In the genomic region with DNA sequence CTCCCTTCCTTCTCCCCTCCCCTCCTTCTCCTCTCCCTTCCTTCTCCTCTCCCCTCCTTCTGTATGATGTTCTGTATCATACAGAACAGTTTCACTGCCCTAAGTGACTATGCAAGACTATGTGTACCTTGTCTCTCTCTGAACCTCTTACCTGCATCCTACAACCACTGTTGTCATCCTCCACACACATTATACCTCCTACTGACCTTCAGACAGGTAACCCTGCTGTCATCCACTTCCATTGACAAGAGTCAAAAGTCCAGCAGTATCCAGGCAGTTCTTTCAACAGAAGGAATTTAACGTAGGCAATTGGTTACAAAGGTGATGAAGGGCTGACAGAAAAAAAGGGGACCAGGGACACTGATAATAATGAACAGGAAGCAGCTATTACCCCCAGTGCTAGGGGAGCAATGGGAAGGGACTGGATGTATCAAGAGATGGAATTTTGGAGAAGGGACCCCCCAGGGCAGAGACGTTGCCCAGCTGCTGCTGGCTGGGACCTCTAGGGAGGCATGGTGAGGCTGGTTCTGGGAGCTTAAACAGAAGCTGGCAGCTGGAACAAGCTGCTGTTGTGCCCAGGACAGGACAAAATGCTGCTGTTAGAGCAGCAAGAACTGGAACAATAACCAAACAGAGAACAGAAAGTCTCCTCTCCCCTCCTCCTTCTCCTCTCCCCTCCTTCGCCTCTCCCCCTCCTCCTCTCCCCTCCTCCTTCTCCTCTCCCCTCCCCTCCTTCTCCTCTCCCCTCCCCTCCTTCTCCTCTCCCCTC, we compare ENCODE assay signal across 11 cellular contexts.
"Had no signal": no experiment of that assay in that cellular context is flagged by ENCODE, and none has a peak within 500 bp of the region (broad histone marks: within the 10 kb centered on the region; RNA-seq: fewer than 3 reads in every experiment).

No MANE protein-coding gene starts in this region.

- H3K9me3 Mint-ChIP-seq: activated naive CD8-positive, alpha-beta T cell treated with anti-CD3 and anti-CD28 coated beads, Interleukin-2, amount 50 U/mL, for 24 hours; neural crest cell; stimulated activated effector memory CD8-positive, alpha-beta T cell treated with anti-CD3 and anti-CD28 coated beads, Interleukin-12 subunit alpha, Interleukin-12 subunit beta, amount 100 ng/mL, for 72 hours had no signal

- H3K4me1 Mint-ChIP-seq: activated naive CD8-positive, alpha-beta T cell treated with anti-CD3 and anti-CD28 coated beads, Interleukin-2, amount 50 U/mL, for 24 hours had no signal

- H3K4me3 Mint-ChIP-seq: activated naive CD8-positive, alpha-beta T cell treated with anti-CD3 and anti-CD28 coated beads, Interleukin-2, amount 50 U/mL, for 24 hours; neural crest cell; stimulated activated effector memory CD8-positive, alpha-beta T cell treated with anti-CD3 and anti-CD28 coated beads, Interleukin-12 subunit alpha, Interleukin-12 subunit beta, amount 100 ng/mL, for 72 hours had no signal

- DNase-seq: activated CD4-positive, alpha-beta T cell treated with anti-CD3 and anti-CD28 coated beads for 4 hours; activated naive CD4-positive, alpha-beta T cell treated with Interleukin-2 at 50 U/mL for 16 hours; activated naive CD8-positive, alpha-beta T cell treated with anti-CD3 and anti-CD28 coated beads, Interleukin-2, amount 50 U/mL, for 24 hours; foreskin keratinocyte; kidney glomerular epithelial cell; pancreas; T1000; trophoblast cell; WERI-Rb-1 had no signal

- ATAC-seq: activated naive CD8-positive, alpha-beta T cell treated with anti-CD3 and anti-CD28 coated beads, Interleukin-2, amount 50 U/mL, for 24 hours; foreskin keratinocyte; pancreas; stimulated activated effector memory CD8-positive, alpha-beta T cell treated with anti-CD3 and anti-CD28 coated beads, Interleukin-12 subunit alpha, Interleukin-12 subunit beta, amount 100 ng/mL, for 72 hours had no signal

- H3K27ac Mint-ChIP-seq: activated naive CD8-positive, alpha-beta T cell treated with anti-CD3 and anti-CD28 coated beads, Interleukin-2, amount 50 U/mL, for 24 hours; stimulated activated effector memory CD8-positive, alpha-beta T cell treated with anti-CD3 and anti-CD28 coated beads, Interleukin-12 subunit alpha, Interleukin-12 subunit beta, amount 100 ng/mL, for 72 hours had no signal

- H3K36me3 Mint-ChIP-seq: stimulated activated effector memory CD8-positive, alpha-beta T cell treated with anti-CD3 and anti-CD28 coated beads, Interleukin-12 subunit alpha, Interleukin-12 subunit beta, amount 100 ng/mL, for 72 hours had no signal
